Comparison of ENCODE assay signal across 21 cellular contexts in the genomic region with DNA sequence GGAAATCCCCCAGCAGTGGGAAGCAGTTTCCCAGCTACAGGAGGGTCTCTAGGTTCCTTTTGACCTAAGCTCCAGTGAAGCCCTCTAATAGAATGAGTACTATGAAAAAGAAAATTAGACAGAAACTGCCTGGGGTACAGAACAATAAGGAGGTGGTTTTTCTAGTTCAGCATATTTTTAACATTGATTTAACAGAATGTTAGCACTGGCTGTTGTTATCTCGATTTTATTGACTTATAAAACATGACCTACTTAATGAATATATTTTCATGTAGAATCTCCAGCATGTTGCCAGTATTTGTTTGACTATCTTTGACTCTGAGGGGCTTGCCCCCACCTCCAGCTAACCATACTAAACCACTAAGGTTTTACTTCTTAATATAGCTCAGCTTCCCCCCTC. TPM values are rescaled to one million over a fixed set of nuclear protein-coding genes. Genes with fewer than 3 reads are reported as not detected.
"Had no signal": no experiment of that assay in that cellular context is flagged by ENCODE, and none has a peak within 500 bp of the region (broad histone marks: within the 10 kb centered on the region; RNA-seq: fewer than 3 reads in every experiment).

No MANE protein-coding gene starts in this region.

- H3K27me3 ChIP-seq: ascending aorta had no signal

- H3K9me3 Mint-ChIP-seq: brain; central memory CD8-positive, alpha-beta T cell; T-helper 1 cell treated with Interleukin-12 subunit alpha and Interleukin-12 subunit beta and Interleukin-4 antibody, amounts not matched to agents 30 μg/mL and 1 μg/mL, for 36 hours; WTC11 had no signal

- H3K27ac Mint-ChIP-seq: activated CD8-positive, alpha-beta T cell treated with anti-CD3 and anti-CD28 coated beads, Interleukin-2, amount 10 ng/mL, durations not matched to agents 7 days and 5 days; T-helper 1 cell treated with Interleukin-12 subunit alpha and Interleukin-12 subunit beta and Interleukin-4 antibody, amounts not matched to agents 30 μg/mL and 1 μg/mL, for 36 hours; WTC11 had no signal

- H3K4me1 ChIP-seq: ascending aorta had no signal

- FAIRE-seq: RCC 7860 had no signal

- DNase-seq: activated CD4-positive, alpha-beta T cell treated with anti-CD3 and anti-CD28 coated beads for 48 hours; activated CD4-positive, alpha-beta T cell treated with anti-CD3 and anti-CD28 coated beads, Interleukin-2, amount 50 U/mL, for 4 hours; activated CD4-positive, CD25-positive, alpha-beta regulatory T cell treated with anti-CD3 and anti-CD28 coated beads, Interleukin-2, amount 50 U/mL, for 72 hours; activated CD8-positive, alpha-beta memory T cell treated with anti-CD3 and anti-CD28 coated beads, Interleukin-2, amount 50 U/mL, for 48 hours; activated CD8-positive, alpha-beta T cell treated with anti-CD3 and anti-CD28 coated beads, Interleukin-2, amount 10 ng/mL, durations not matched to agents 7 days and 5 days; activated naive CD4-positive, alpha-beta T cell treated with anti-CD3 and anti-CD28 coated beads, Interleukin-2, amount 50 U/mL, for 16 hours; activated T-cell treated with anti-CD3 and anti-CD28 coated beads, Interleukin-2, amount 50 U/mL, for 1 hour; amniotic stem cell; Kasumi-1; KBM-7; NCI-H1048; NCI-H1930; NCI-H2107; NCI-H2171 treated with DMSO at 0.1 percent for 48 hours; SHP77 treated with DMSO at 0.1 percent for 48 hours had no signal

- H3K36me3 Mint-ChIP-seq: brain, WTC11 had no signal

- H3K4me3 ChIP-seq: ascending aorta had no signal

- H3K4me3 Mint-ChIP-seq: activated CD8-positive, alpha-beta T cell treated with anti-CD3 and anti-CD28 coated beads, Interleukin-2, amount 10 ng/mL, durations not matched to agents 7 days and 5 days; brain; central memory CD8-positive, alpha-beta T cell; T-helper 1 cell treated with Interleukin-12 subunit alpha and Interleukin-12 subunit beta and Interleukin-4 antibody, amounts not matched to agents 30 μg/mL and 1 μg/mL, for 36 hours; WTC11 had no signal

- ATAC-seq: activated CD8-positive, alpha-beta T cell treated with anti-CD3 and anti-CD28 coated beads, Interleukin-2, amount 10 ng/mL, durations not matched to agents 7 days and 5 days; WTC11 had no signal

- H3K36me3 ChIP-seq: ascending aorta had no signal

- H3K27ac ChIP-seq: ascending aorta had no signal

- H3K9me3 ChIP-seq: ascending aorta had no signal

- H3K4me1 Mint-ChIP-seq: central memory CD8-positive, alpha-beta T cell; WTC11 had no signal

RNA-seq across cellular contexts. Expression of a gene that starts 19.6 kb away (rescaled TPM):
- total RNA-seq: activated CD8-positive, alpha-beta T cell treated with anti-CD3 and anti-CD28 coated beads, Interleukin-2, amount 10 ng/mL, durations not matched to agents 7 days and 5 days; ascending aorta; WTC11 had no signal
